In genomic region chr1:9875636-9876000, GRCh38 we compare ENCODE assay signal across 9 cellular contexts. TPM values are rescaled to one million over a fixed set of nuclear protein-coding genes. Genes with fewer than 3 reads are reported as not detected.
A peak's percentile ranks its signal among the peaks of the same experiment; 100 is the strongest.
DNase-seq lines count a peak whose midpoint lies in the region; ATAC-seq and TF ChIP-seq lines count a peak whose summit lies in the region.
"Had no signal": no experiment of that assay in that cellular context is flagged by ENCODE, and none has a peak within 500 bp of the region (broad histone marks: within the 10 kb centered on the region; RNA-seq: fewer than 3 reads in every experiment).

No MANE protein-coding gene starts in this region.

- intact Hi-C loops in right lobe of liver (cut with DNase I): loop anchor here (10.0 kb wide), 3 partner anchors 59 to 159 kb away; partner anchors contain the start of genes LZIC (in 1 of the 2), NMNAT1 (in 1 of the 2) and UBE4B (in 1 of the 2)

- peak in 3 of 4 donors; percentile 24 to 39 (median 33) for ATAC-seq in right lobe of liver
- no peak for ATAC-seq in thoracic aorta (ENCODE audit: insufficient number of reproducible peaks, low FRiP score, low read depth)
- no peak for ATAC-seq in GM18498 (IDR thresholded peaks at IDR 0.05; ENCODE audit: unreplicated experiment)

- no peaks in the 10 kb centered on the region for H3K9me2 ChIP-seq in hepatocyte (replicated peaks; ENCODE audit: insufficient read depth)
- H3K9me2 ChIP-seq: SK-N-SH had no signal

- H3K27ac ChIP-seq in VCaP (peak overlapping the region; percentile 37; the same call in 1 of the 2 replicates), esophagus (ENCODE audit: low read depth in 2 of 2, low read length in 1 of 2) (peak overlapping the region; percentile 56 to 88), right lobe of liver (no peak overlapping the region), thoracic aorta (peak overlapping the region; percentile 29 to 50), hepatocyte (no peak overlapping the region)
- H3K27ac ChIP-seq: BLaER1 had no signal

- peaks cover 0 to 22% of the 10 kb centered on the region in 2 donors for H3K4me1 ChIP-seq in esophagus (ENCODE audit: control insufficient read depth in 2 of 2, insufficient read depth in 2 of 2, low read length in 1 of 2)
- peaks cover 0 to 8% (median 0%) of the 10 kb centered on the region in 4 donors for H3K4me1 ChIP-seq in right lobe of liver
- peaks cover 0 to 16% of the 10 kb centered on the region in 2 donors for H3K4me1 ChIP-seq in thoracic aorta (ENCODE audit: control insufficient read depth in 1 of 2, low read depth in 2 of 2)
- H3K4me1 ChIP-seq in hepatocyte (ENCODE audit: insufficient read depth): peaks cover 3% of the 10 kb centered on the region

- H3K4me2 ChIP-seq in hepatocyte: no peak overlapping the region
- H3K4me2 ChIP-seq: SK-N-SH had no signal

- DNase-seq in right lobe of liver: no peak
- no peak for DNase-seq in thoracic aorta (ENCODE audit: low spot score)
- no peak for DNase-seq in hepatocyte (ENCODE audit: low spot score)
- DNase-seq in H4 (ENCODE audit: low spot score): no peak

- WGBS in esophagus, 2 donors: 49 to 53% methylated on average over 6 of the region's 6 CpGs
- WGBS in right lobe of liver (ENCODE audit: insufficient coverage, low coverage, low lambda C conversion rate, missing lambda C conversion rate): 72% methylated on average over 2 of the region's 6 CpGs
- 81% methylated on average over 6 of the region's 6 CpGs for WGBS in hepatocyte (ENCODE audit: low lambda C conversion rate, missing lambda C conversion rate)

- H3K4me3 ChIP-seq in esophagus (ENCODE audit: low read depth in 1 of 2, low read length in 2 of 2) (peak overlapping the region; percentile 27 to 40), right lobe of liver (no peak overlapping the region), thoracic aorta (peak overlapping the region; percentile 58), hepatocyte (no peak overlapping the region)
- H3K4me3 ChIP-seq: BLaER1 had no signal

- no peak overlapping the region for H2AFZ ChIP-seq in hepatocyte

- no peaks in the 10 kb centered on the region for H3K79me2 ChIP-seq in hepatocyte

- H3K36me3 ChIP-seq in esophagus (ENCODE audit: control insufficient read depth in 2 of 2, insufficient read depth in 2 of 2, low read length in 1 of 2) (peaks cover 3 to 14% of the 10 kb centered on the region in 2 donors), right lobe of liver (no peaks in the 10 kb centered on the region), thoracic aorta (no peaks in the 10 kb centered on the region), hepatocyte (replicated peaks; ENCODE audit: insufficient read depth, low read depth) (no peaks in the 10 kb centered on the region)
- H3K36me3 ChIP-seq: BLaER1 had no signal

- H3K27me3 ChIP-seq in esophagus (ENCODE audit: control insufficient read depth in 1 of 2, insufficient read depth in 2 of 2, low read length in 2 of 2): no peaks in the 10 kb centered on the region
- no peaks in the 10 kb centered on the region for H3K27me3 ChIP-seq in right lobe of liver
- H3K27me3 ChIP-seq in thoracic aorta (replicated peaks; ENCODE audit: insufficient read depth): no peaks in the 10 kb centered on the region
- no peaks in the 10 kb centered on the region for H3K27me3 ChIP-seq in hepatocyte

- TF ChIP-seq CTCF in VCaP (conservative IDR thresholded peaks at IDR 0.05): no peak
- TF ChIP-seq CTCF in right lobe of liver (IDR thresholded peaks at IDR 0.05): no peak
- no peak for TF ChIP-seq CTCF in thoracic aorta (IDR thresholded peaks at IDR 0.05)
- TF ChIP-seq CTCF in hepatocyte (IDR thresholded peaks at IDR 0.05; ENCODE audit: poor library complexity): no peak

- TF ChIP-seq POLR2A in right lobe of liver (IDR thresholded peaks at IDR 0.05): no peak

- H3K9me3 ChIP-seq in esophagus (ENCODE audit: control insufficient read depth in 2 of 2, insufficient read depth in 1 of 2, low read depth in 1 of 2, low read length in 1 of 2) (no peaks in the 10 kb centered on the region), right lobe of liver (no peaks in the 10 kb centered on the region), thoracic aorta (no peaks in the 10 kb centered on the region), hepatocyte (ENCODE audit: low read depth) (no peaks in the 10 kb centered on the region)
- H3K9me3 ChIP-seq: BLaER1, SK-N-SH had no signal

- no peaks in the 10 kb centered on the region for H4K20me1 ChIP-seq in hepatocyte (ENCODE audit: insufficient read depth, poor library complexity, severe bottlenecking)

RNA-seq across cellular contexts. Expression of gene CTNNBIP1, which starts 34.5 kb away (rescaled TPM):
- 100 to 1,000 TPM; 173 to 242 TPM for polyA plus RNA-seq in esophagus
- total RNA-seq in right lobe of liver: 10 to 100 TPM in 3 of 6 experiments, 1 to 10 TPM in 3; 8.0 to 19.2 (median 10.0) TPM
- total RNA-seq in thoracic aorta: 10 to 100 TPM; 13.4 to 22.3 TPM
- total RNA-seq in hepatocyte: 22.8 and 25.2 TPM in 2 replicates
- 47.2 and 49.8 TPM in 2 replicates for polyA plus RNA-seq in hepatocyte
- 16.6 and 18.9 TPM in 2 replicates for total RNA-seq in H4 (2014; rRNA removed; shearing (Covaris generic))

RNA-seq across cellular contexts. Expression of gene CLSTN1, which starts 51.9 kb away (rescaled TPM):
- 10 to 100 TPM; 45.8 to 55.4 TPM for polyA plus RNA-seq in esophagus
- 1 to 10 TPM; 4.4 to 9.9 (median 8.3) TPM for total RNA-seq in right lobe of liver
- 10 to 100 TPM; 78.6 to 81.9 TPM for total RNA-seq in thoracic aorta
- 40.5 and 47.7 TPM in 2 replicates for total RNA-seq in hepatocyte
- 64.9 and 74.2 TPM in 2 replicates for polyA plus RNA-seq in hepatocyte
- total RNA-seq in H4 (2014; rRNA removed; shearing (Covaris generic)): 31.0 and 35.3 TPM in 2 replicates

Comparison
In these comparisons a context has a peak if more than half of its experiments do, and no peak if none do; other contexts are left out.
1. H3K27ac ChIP-seq: peak in VCaP (single experiment), esophagus (2 of 2) and thoracic aorta (2 of 2); none in right lobe of liver (0 of 3) and hepatocyte (single experiment).
2. H3K4me3 ChIP-seq: peak in esophagus (2 of 2) and thoracic aorta (single experiment); none in right lobe of liver (0 of 3) and hepatocyte (single experiment).
3. ATAC-seq: peak in right lobe of liver (3 of 4); none in thoracic aorta (single experiment) and GM18498 (single experiment).